Comparison of ENCODE assay signal across 8 cellular contexts in the genomic region with DNA sequence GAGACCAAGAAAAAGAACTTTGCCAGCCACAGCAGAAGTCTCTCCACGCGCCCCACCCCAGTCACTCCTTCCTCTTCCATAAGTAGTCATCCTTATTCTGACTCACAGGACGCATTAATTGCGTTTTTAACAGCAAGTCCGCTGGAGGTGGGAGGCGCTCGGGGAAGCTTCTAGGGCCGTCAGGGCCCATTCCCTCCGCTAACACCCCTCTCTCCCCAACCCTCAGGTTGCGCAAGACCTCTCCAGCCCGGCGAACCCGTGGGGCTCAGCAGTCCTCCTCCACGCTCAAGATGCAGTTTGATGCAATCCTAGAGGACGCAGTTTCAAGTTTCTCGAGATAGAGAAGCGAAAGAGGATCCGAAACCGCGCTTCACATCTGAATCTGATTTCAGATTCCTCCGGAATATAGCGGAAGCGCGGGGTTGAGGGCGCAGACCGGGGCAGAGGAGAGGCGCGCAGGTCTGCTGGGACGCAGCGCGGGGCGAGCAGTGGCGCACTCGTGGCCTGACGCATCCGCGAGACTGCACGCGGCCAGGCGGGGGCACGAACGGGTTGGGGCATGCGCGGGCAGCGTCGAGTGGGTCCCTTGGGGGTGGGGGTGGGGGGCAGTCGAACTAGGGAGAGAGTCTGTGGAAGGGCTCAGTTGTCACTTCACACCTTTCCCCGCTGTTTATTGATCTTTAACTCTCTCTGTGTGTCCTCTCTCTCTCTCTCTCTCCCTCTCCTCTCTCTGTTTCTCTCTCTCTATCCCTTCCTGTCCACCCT. TPM values are rescaled to one million over a fixed set of nuclear protein-coding genes. Genes with fewer than 3 reads are reported as not detected.
DNase-seq lines count a peak whose midpoint lies in the region; ATAC-seq and TF ChIP-seq lines count a peak whose summit lies in the region.

No MANE protein-coding gene starts in this region.

- no peaks in the 10 kb centered on the region for H3K36me3 ChIP-seq in tibial nerve

- TF ChIP-seq CTCF in glutamatergic neuron (IDR thresholded peaks at IDR 0.05; ENCODE audit: partially characterized antibody, unreplicated experiment) (no peak), tibial nerve (IDR thresholded peaks at IDR 0.05) (peak in 2 of 5 experiments; percentile 31 to 37)

- no peaks in the 10 kb centered on the region for H3K27me3 Mint-ChIP-seq in activated naive CD4-positive, alpha-beta T cell treated with anti-CD3 and anti-CD28 coated beads, Interleukin-2, amount 50 U/mL, for 24 hours
- H3K27me3 Mint-ChIP-seq in glutamatergic neuron (ENCODE audit: unreplicated experiment): peaks cover 10% of the 10 kb centered on the region

- DNase-seq in DMS53 (lab: John Stamatoyannopoulos, UW) (peak; percentile 87), HK-2 (ENCODE audit: unreplicated experiment) (peak; percentile 89), RPMI8226 (peak; percentile 94), glutamatergic neuron (peak; percentile 73), nucleus accumbens (lab: John Stamatoyannopoulos, UW) (peak in 54 of 56 donors; percentile 17 to 89 (median 75)), tibial nerve (ENCODE audit: low spot score in 2 of 2) (peak; percentile 66 to 87)

- H3K4me1 Mint-ChIP-seq in activated naive CD4-positive, alpha-beta T cell treated with anti-CD3 and anti-CD28 coated beads, Interleukin-2, amount 50 U/mL, for 24 hours: peaks cover 21% of the 10 kb centered on the region
- peaks cover 3% of the 10 kb centered on the region for H3K4me1 Mint-ChIP-seq in glutamatergic neuron (ENCODE audit: low read depth, unreplicated experiment)

- no peaks in the 10 kb centered on the region for H3K9me3 Mint-ChIP-seq in activated naive CD4-positive, alpha-beta T cell treated with anti-CD3 and anti-CD28 coated beads, Interleukin-2, amount 50 U/mL, for 24 hours
- peaks cover 1% of the 10 kb centered on the region for H3K9me3 Mint-ChIP-seq in glutamatergic neuron (ENCODE audit: unreplicated experiment)

- peak; percentile 40 to 70 for TF ChIP-seq POLR2A in tibial nerve (IDR thresholded peaks at IDR 0.05)

- peak overlapping the region; percentile 92 for H3K4me3 Mint-ChIP-seq in activated naive CD4-positive, alpha-beta T cell treated with anti-CD3 and anti-CD28 coated beads, Interleukin-2, amount 50 U/mL, for 24 hours
- H3K4me3 Mint-ChIP-seq in glutamatergic neuron (ENCODE audit: unreplicated experiment): peak overlapping the region; percentile 97

- H3K27ac ChIP-seq in tibial nerve: peak overlapping the region; percentile 68 to 93 (median 82)

- TF ChIP-seq EP300 in tibial nerve (IDR thresholded peaks at IDR 0.05): peak; percentile 93 to 96

- H3K4me3 ChIP-seq in tibial nerve: peak overlapping the region; percentile 40 to 66 (median 54)

- peaks cover 0 to 35% (median 16%) of the 10 kb centered on the region in 4 donors for H3K4me1 ChIP-seq in tibial nerve

- WGBS in tibial nerve, 2 donors: 0% methylated on average over 30 to 43 of the region's 48 CpGs

- no peaks in the 10 kb centered on the region for H3K9me3 ChIP-seq in tibial nerve

- no peaks in the 10 kb centered on the region for H3K36me3 Mint-ChIP-seq in activated naive CD4-positive, alpha-beta T cell treated with anti-CD3 and anti-CD28 coated beads, Interleukin-2, amount 50 U/mL, for 24 hours
- no peaks in the 10 kb centered on the region for H3K36me3 Mint-ChIP-seq in glutamatergic neuron (ENCODE audit: unreplicated experiment)

- H3K27me3 ChIP-seq in tibial nerve: no peaks in the 10 kb centered on the region

- peak; percentile 88 for ATAC-seq in GM19468 (IDR thresholded peaks at IDR 0.05; ENCODE audit: extremely low read depth, unreplicated experiment)

- peak overlapping the region; percentile 85 for H3K27ac Mint-ChIP-seq in activated naive CD4-positive, alpha-beta T cell treated with anti-CD3 and anti-CD28 coated beads, Interleukin-2, amount 50 U/mL, for 24 hours
- peak overlapping the region; percentile 22 for H3K27ac Mint-ChIP-seq in glutamatergic neuron (ENCODE audit: unreplicated experiment)

RNA-seq across cellular contexts. Expression of gene PSAP, which starts 37.8 kb away (rescaled TPM):
- 737 TPM for total RNA-seq in glutamatergic neuron (ENCODE audit: unreplicated experiment)
- 1,000 to 10,000 TPM in 1 of 4 donors, 100 to 1,000 TPM in 3; 757 to 1,009 (median 906) TPM for total RNA-seq in tibial nerve

Comparison
In these comparisons a context has a peak if more than half of its experiments do, and no peak if none do; other contexts are left out.
1. Peak in every context shown above with its lines: DNase-seq, ATAC-seq, H3K4me3 ChIP-seq and H3K27ac ChIP-seq.